Comparison of ENCODE assay signal across 8 cellular contexts in the genomic region with DNA sequence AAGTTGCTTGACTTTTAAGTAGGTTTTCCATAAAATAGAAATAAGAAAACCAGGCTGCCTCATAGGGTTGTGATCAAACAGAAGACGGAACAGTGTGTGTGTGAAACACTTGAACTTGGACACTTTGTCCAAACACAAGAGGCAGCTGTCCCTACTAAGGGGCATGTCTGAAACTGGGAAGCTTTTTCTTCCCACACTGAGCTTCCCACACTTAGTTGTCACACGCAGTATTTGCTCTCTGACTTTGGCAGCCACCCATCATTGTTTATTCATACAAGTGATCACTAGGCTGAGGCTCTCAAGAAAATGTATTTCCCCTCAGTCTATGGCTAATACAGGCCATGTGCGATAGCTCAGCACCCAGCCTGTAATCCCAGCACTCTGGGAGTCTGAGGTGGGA. TPM values are rescaled to one million over a fixed set of nuclear protein-coding genes. Genes with fewer than 3 reads are reported as not detected.
DNase-seq lines count a peak whose midpoint lies in the region; ATAC-seq and TF ChIP-seq lines count a peak whose summit lies in the region.
"Had no signal": no experiment of that assay in that cellular context is flagged by ENCODE, and none has a peak within 500 bp of the region (broad histone marks: within the 10 kb centered on the region; RNA-seq: fewer than 3 reads in every experiment).

No MANE protein-coding gene starts in this region.

- ATAC-seq in lower lobe of right lung (peak; percentile 35 to 49), GM21619 (IDR thresholded peaks at IDR 0.05; ENCODE audit: unreplicated experiment) (no peak), HG03469 (IDR thresholded peaks at IDR 0.05; ENCODE audit: unreplicated experiment) (no peak)

- peaks cover 68% of the 10 kb centered on the region for H3K4me1 ChIP-seq in lower lobe of right lung
- H3K4me1 ChIP-seq in testis, result peaks cover 17% of the 10 kb centered on the region

- intact Hi-C loops in lower lobe of right lung (cut with DNase I), result no loop called here
- intact Hi-C loops in testis (cut with DNase I; ENCODE audit: low total_unique reads), result no loop called here
- intact Hi-C loops in activated T-helper 2 cell treated with anti-CD3 and anti-CD28 coated beads, Interferon-gamma antibody, Interleukin-2, Interleukin-4, amounts not matched to agents 10 μg/mL and 5 μg/mL and 100 μg/mL, durations not matched to agents 14 hours and 24 hours and 36 hours (cut with micrococcal nuclease), result loop anchor here (1.0 to 10.0 kb wide), 4 partner anchors 20 to 537 kb away; partner anchors contain the start of genes CD59, CSTF3 and FBXO3

- peaks cover 19% of the 10 kb centered on the region for H3K4me1 Mint-ChIP-seq in activated T-helper 2 cell treated with anti-CD3 and anti-CD28 coated beads, Interferon-gamma antibody, Interleukin-2, Interleukin-4, amounts not matched to agents 10 μg/mL and 5 μg/mL and 100 μg/mL, durations not matched to agents 14 hours and 24 hours and 36 hours (ENCODE audit: low read depth)

- peaks cover 24% of the 10 kb centered on the region for H3K27me3 Mint-ChIP-seq in activated T-helper 2 cell treated with anti-CD3 and anti-CD28 coated beads, Interferon-gamma antibody, Interleukin-2, Interleukin-4, amounts not matched to agents 10 μg/mL and 5 μg/mL and 100 μg/mL, durations not matched to agents 14 hours and 24 hours and 36 hours (ENCODE audit: low read depth)

- no peak for TF ChIP-seq POLR2A in testis (IDR thresholded peaks at IDR 0.05)

- TF ChIP-seq CTCF in cardiac fibroblast (IDR thresholded peaks at IDR 0.05; ENCODE audit: low read depth, low read length) (no peak), lower lobe of right lung (IDR thresholded peaks at IDR 0.05) (no peak), testis (IDR thresholded peaks at IDR 0.05) (no peak)

- DNase-seq in NCI-H1092 treated with DMSO at 0.1 percent for 48 hours (lab: John Stamatoyannopoulos, UW), result peak; percentile 41
- peak; percentile 89 to 97 for DNase-seq in cardiac fibroblast (ENCODE audit: low read depth in 2 of 2)
- no peak for DNase-seq in lower lobe of right lung
- peak; percentile 43 for DNase-seq in testis
- DNase-seq in activated T-helper 2 cell treated with anti-CD3 and anti-CD28 coated beads, Interferon-gamma antibody, Interleukin-2, Interleukin-4, amounts not matched to agents 10 μg/mL and 5 μg/mL and 100 μg/mL, durations not matched to agents 14 hours and 24 hours and 36 hours (ENCODE audit: low spot score), result no peak

- peaks cover 14% of the 10 kb centered on the region for H3K36me3 ChIP-seq in lower lobe of right lung
- H3K36me3 ChIP-seq in testis (ENCODE audit: low read depth, missing control alignments), result no peaks in the 10 kb centered on the region

- 24 to 34% methylated on average over 3 of the region's 3 CpGs for WGBS in testis, 2 donors

- H3K36me3 Mint-ChIP-seq in activated T-helper 2 cell treated with anti-CD3 and anti-CD28 coated beads, Interferon-gamma antibody, Interleukin-2, Interleukin-4, amounts not matched to agents 10 μg/mL and 5 μg/mL and 100 μg/mL, durations not matched to agents 14 hours and 24 hours and 36 hours (ENCODE audit: low read depth), result peaks cover 5% of the 10 kb centered on the region

- H3K9me3 ChIP-seq in lower lobe of right lung, result no peaks in the 10 kb centered on the region
- H3K9me3 ChIP-seq in testis, result no peaks in the 10 kb centered on the region

- no peaks in the 10 kb centered on the region for H3K9me3 Mint-ChIP-seq in activated T-helper 2 cell treated with anti-CD3 and anti-CD28 coated beads, Interferon-gamma antibody, Interleukin-2, Interleukin-4, amounts not matched to agents 10 μg/mL and 5 μg/mL and 100 μg/mL, durations not matched to agents 14 hours and 24 hours and 36 hours

- H3K4me3 ChIP-seq in cardiac fibroblast (replicated peaks in 1 of 2; ENCODE audit: low read depth in 2 of 2, low read length in 2 of 2) (peak overlapping the region in 1 of 2 donors; percentile 38), lower lobe of right lung (no peak overlapping the region), testis (no peak overlapping the region)

- H3K27me3 ChIP-seq in lower lobe of right lung (ENCODE audit: low read depth) (no peaks in the 10 kb centered on the region), testis (no peaks in the 10 kb centered on the region)

- no peak overlapping the region for H3K27ac Mint-ChIP-seq in activated T-helper 2 cell treated with anti-CD3 and anti-CD28 coated beads, Interferon-gamma antibody, Interleukin-2, Interleukin-4, amounts not matched to agents 10 μg/mL and 5 μg/mL and 100 μg/mL, durations not matched to agents 14 hours and 24 hours and 36 hours

- H3K27ac ChIP-seq in lower lobe of right lung, result peak overlapping the region; percentile 80
- H3K27ac ChIP-seq in testis, result peak overlapping the region; percentile 2 to 59

- H3K4me3 Mint-ChIP-seq in activated T-helper 2 cell treated with anti-CD3 and anti-CD28 coated beads, Interferon-gamma antibody, Interleukin-2, Interleukin-4, amounts not matched to agents 10 μg/mL and 5 μg/mL and 100 μg/mL, durations not matched to agents 14 hours and 24 hours and 36 hours (ENCODE audit: low read depth), result no peak overlapping the region

RNA-seq across cellular contexts. Expression of gene C11orf91, which starts 1.2 kb away (rescaled TPM):
- total RNA-seq in lower lobe of right lung, result not detected
- total RNA-seq in testis, result under 1 TPM in 1 of 2 donors, not detected in 1; 0.81 TPM
- polyA plus RNA-seq in testis (ENCODE audit: insufficient read depth, low read depth, low replicate concordance), result 12.8 TPM
- total RNA-seq in activated T-helper 2 cell treated with anti-CD3 and anti-CD28 coated beads, Interferon-gamma antibody, Interleukin-2, Interleukin-4, amounts not matched to agents 10 μg/mL and 5 μg/mL and 100 μg/mL, durations not matched to agents 14 hours and 24 hours and 36 hours, result not detected in 2 replicates
- total RNA-seq: dermis microvascular lymphatic vessel endothelial cell had no signal

RNA-seq across cellular contexts. Expression of gene CD59, which starts 34.4 kb away (rescaled TPM):
- total RNA-seq in lower lobe of right lung (816 TPM), testis (100 to 1,000 TPM; 157 to 230 TPM)
- polyA plus RNA-seq in testis (ENCODE audit: insufficient read depth, low read depth, low replicate concordance), result 343 TPM
- 165 and 173 TPM in 2 replicates for total RNA-seq in activated T-helper 2 cell treated with anti-CD3 and anti-CD28 coated beads, Interferon-gamma antibody, Interleukin-2, Interleukin-4, amounts not matched to agents 10 μg/mL and 5 μg/mL and 100 μg/mL, durations not matched to agents 14 hours and 24 hours and 36 hours

Comparison
In these comparisons a context has a peak if more than half of its experiments do, and no peak if none do; other contexts are left out.
1. DNase-seq: peak in NCI-H1092 treated with DMSO at 0.1 percent for 48 hours (single experiment), cardiac fibroblast (2 of 2) and testis (single experiment); none in lower lobe of right lung (single experiment) and activated T-helper 2 cell treated with anti-CD3 and anti-CD28 coated beads, Interferon-gamma antibody, Interleukin-2, Interleukin-4, amounts not matched to agents 10 μg/mL and 5 μg/mL and 100 μg/mL, durations not matched to agents 14 hours and 24 hours and 36 hours (single experiment).
2. ATAC-seq: peak in lower lobe of right lung (2 of 2); none in GM21619 (single experiment) and HG03469 (single experiment).